In genomic region chr16:11356573-11357331, GRCh38 we compare ENCODE assay signal across 8 cellular contexts. TPM values are rescaled to one million over a fixed set of nuclear protein-coding genes. Genes with fewer than 3 reads are reported as not detected.
A peak's percentile ranks its signal among the peaks of the same experiment; 100 is the strongest.
DNase-seq lines count a peak whose midpoint lies in the region; ATAC-seq and TF ChIP-seq lines count a peak whose summit lies in the region.

No MANE protein-coding gene starts in this region.

- H2BK120ac ChIP-seq in H9 (ENCODE audit: low read depth, low read length, poor library complexity, severe bottlenecking) = no peak overlapping the region
- H2BK120ac ChIP-seq in trophoblast cell (ENCODE audit: insufficient read depth, low read length, poor library complexity) = peak overlapping the region; percentile 75

- H3K18ac ChIP-seq in H9 (ENCODE audit: insufficient read length, low read depth, low read length) = no peak overlapping the region
- H3K18ac ChIP-seq in trophoblast cell (ENCODE audit: low read length) = no peak overlapping the region

- DNase-seq in AG09319 (ENCODE audit: extremely low read depth, low read depth) (no peak), H9 (peak; percentile 76), Panc1 (ENCODE audit: low read depth, low spot score) (no peak), globus pallidus (ENCODE audit: low spot score) (peak; percentile 42), trophoblast cell (peak; percentile 52 to 79)
- DNase-seq in activated effector memory CD4-positive, alpha-beta T cell treated with Interleukin-2 at 50 U/mL for 16 hours = peak; percentile 30

- no peaks in the 10 kb centered on the region; the same call in 1 of the 2 replicates for H3K4me1 ChIP-seq in H9 (ENCODE audit: insufficient read depth, low read length)
- no peaks in the 10 kb centered on the region; the same call in 1 of the 2 replicates for H3K4me1 ChIP-seq in Panc1 (ENCODE audit: control insufficient read depth, insufficient read depth, low read length)
- H3K4me1 ChIP-seq in trophoblast cell (ENCODE audit: control insufficient read depth in 1 of 2, insufficient read depth in 2 of 2, low read length in 2 of 2) = peaks cover 22 to 24% of the 10 kb centered on the region in 2 experiments

- peak overlapping the region; percentile 23 to 59 (median 53); a peak in 2 of 7 replicates for H3K27ac Mint-ChIP-seq in H9

- peak; percentile 59 for TF ChIP-seq CTCF in AG09319 (IDR thresholded peaks at IDR 0.05; ENCODE audit: low read depth, low read length)
- peak; percentile 83 for TF ChIP-seq CTCF in H9 (conservative IDR thresholded peaks at IDR 0.05)
- peak; percentile 88 for TF ChIP-seq CTCF in Panc1 (IDR thresholded peaks at IDR 0.05)

- H3K56ac ChIP-seq in H9 (ENCODE audit: insufficient read length, low read depth, low read length) = no peak overlapping the region

- H3K27ac ChIP-seq in H9 (ENCODE audit: insufficient read length, low read depth, low read length) (no peak overlapping the region), Panc1 (ENCODE audit: low read length) (no peak overlapping the region), trophoblast cell (ENCODE audit: low read depth, low read length) (no peak overlapping the region)

- H4K8ac ChIP-seq in H9 (replicated peaks; ENCODE audit: insufficient read length, low read depth, low read length) (no peak overlapping the region), trophoblast cell (ENCODE audit: low read depth, low read length) (no peak overlapping the region)

- no peaks in the 10 kb centered on the region for H3K9me3 ChIP-seq in H9 (ENCODE audit: control insufficient read depth, low read depth, low read length)
- no peaks in the 10 kb centered on the region for H3K9me3 ChIP-seq in Panc1 (ENCODE audit: control insufficient read depth, insufficient read depth, low read depth, low read length)
- peaks cover 2% of the 10 kb centered on the region for H3K9me3 ChIP-seq in trophoblast cell (ENCODE audit: insufficient read depth, low read depth, low read length)

- ATAC-seq in Panc1 (peak; percentile 92), HG02981 (IDR thresholded peaks at IDR 0.05; ENCODE audit: unreplicated experiment) (no peak), HG03196 (IDR thresholded peaks at IDR 0.05; ENCODE audit: unreplicated experiment) (no peak)

- H3T11ph ChIP-seq in H9 (ENCODE audit: low read length) = no peak overlapping the region

- H3K79me1 ChIP-seq in H9 (ENCODE audit: insufficient read depth, low read depth, low read length, poor library complexity, severe bottlenecking) = no peaks in the 10 kb centered on the region
- H3K79me1 ChIP-seq in trophoblast cell (ENCODE audit: low read length) = peaks cover 31% of the 10 kb centered on the region

- no CpG with 5 or more reads among the region's 15 CpGs for WGBS in H9 (ENCODE audit: extremely low coverage, insufficient read length, low lambda C conversion rate)
- WGBS in trophoblast cell (ENCODE audit: extremely low coverage, insufficient coverage, insufficient read length) = no CpG with 5 or more reads among the region's 15 CpGs

- H3K9ac ChIP-seq in H9 (ENCODE audit: extremely low read depth, insufficient read length, low read length) = no peak overlapping the region
- no peak overlapping the region for H3K9ac ChIP-seq in trophoblast cell (ENCODE audit: low read length)

- no peaks in the 10 kb centered on the region for H3K23me2 ChIP-seq in H9 (ENCODE audit: insufficient read length, low read depth, low read length, poor library complexity, severe bottlenecking)

- peaks cover 32 to 40% of the 10 kb centered on the region in 2 experiments for H3K4me1 Mint-ChIP-seq in H9

- H4K12ac ChIP-seq in trophoblast cell (ENCODE audit: low read depth, low read length) = no peak overlapping the region

- no peaks in the 10 kb centered on the region for H3K27me3 Mint-ChIP-seq in H9 (ENCODE audit: low read depth)

- H3K4me3 ChIP-seq in Panc1 (ENCODE audit: low read depth in 2 of 2, low read length in 2 of 2) (no peak overlapping the region), trophoblast cell (ENCODE audit: low read depth, low read length) (no peak overlapping the region)

- no peak overlapping the region for H2BK20ac ChIP-seq in H9 (ENCODE audit: low read depth, low read length, poor library complexity, severe bottlenecking)

- H3K14ac ChIP-seq in H9 (ENCODE audit: insufficient read depth, low read length) = no peak overlapping the region
- H3K14ac ChIP-seq in trophoblast cell (ENCODE audit: low read length) = peak overlapping the region; percentile 8

- no peak overlapping the region for H2AK5ac ChIP-seq in H9 (ENCODE audit: insufficient read length, low read length)
- peak overlapping the region; percentile 66 for H2AK5ac ChIP-seq in trophoblast cell (ENCODE audit: low read length)

- H2AFZ ChIP-seq in H9 (ENCODE audit: low read length) (no peak overlapping the region), trophoblast cell (ENCODE audit: insufficient read depth, low read length, poor library complexity) (peak overlapping the region; percentile 41)

- no peak overlapping the region for H3K4me3 Mint-ChIP-seq in H9

- H3K4me2 ChIP-seq in H9 (ENCODE audit: insufficient read depth, insufficient read length, low read length) (no peak overlapping the region), trophoblast cell (ENCODE audit: low read length) (no peak overlapping the region)

- H2BK12ac ChIP-seq in H9 (ENCODE audit: insufficient read length, low read depth, low read length) (no peak overlapping the region), trophoblast cell (ENCODE audit: low read length) (peak overlapping the region; percentile 94)

- H4K20me1 ChIP-seq in H9 (ENCODE audit: control insufficient read depth, insufficient read depth, insufficient read length) = no peaks in the 10 kb centered on the region

- BruUV-seq in Panc1 (replicated peaks; lab: Mats Ljungman, UMichigan) = no TSS peak

- intact Hi-C loops in Panc1 (cut with micrococcal nuclease; ENCODE audit: unreplicated experiment) = loop anchor here (5.0 to 10.0 kb wide), 2 partner anchors 99 to 392 kb away; partner anchors contain the start of gene SOCS1

- H4K91ac ChIP-seq in H9 (ENCODE audit: insufficient read length, low read depth, low read length) (no peak overlapping the region), trophoblast cell (ENCODE audit: low read depth, low read length) (peak overlapping the region; percentile 58)

- H3K27me3 ChIP-seq in H9 (ENCODE audit: insufficient read depth, low read length) = no peaks in the 10 kb centered on the region
- H3K27me3 ChIP-seq in Panc1 (ENCODE audit: control insufficient read depth, insufficient read depth, low read length) = no peaks in the 10 kb centered on the region
- H3K27me3 ChIP-seq in trophoblast cell (ENCODE audit: insufficient read depth, low read length) = no peaks in the 10 kb centered on the region

- H2BK15ac ChIP-seq in H9 (ENCODE audit: low read depth, low read length) = no peak overlapping the region

- H2BK5ac ChIP-seq in H9 (ENCODE audit: insufficient read length, low read length) = no peak overlapping the region
- H2BK5ac ChIP-seq in trophoblast cell (ENCODE audit: low read depth, low read length, poor library complexity) = peak overlapping the region; percentile 50

- H3K23ac ChIP-seq in H9 (ENCODE audit: insufficient read length, low read depth, low read length) (no peak overlapping the region), trophoblast cell (ENCODE audit: low read length) (no peak overlapping the region)

- CTCF ChIA-PET in Panc1 (lab: Charles Lee) = interaction anchor here (0.6 to 1.2 kb wide), 5 partner anchors 23 to 393 kb away, joined by 3 to 7 read pairs (median 4); partner anchors contain the start of gene SOCS1

- in situ Hi-C loops in Panc1 (cut with HindIII; ENCODE audit: low pct_unique_long_range_greater_than_20kb, low sequenced_read_pairs) = no loop called here

- POLR2A ChIA-PET in Panc1 (lab: Charles Lee) = interaction anchor here (0.5 kb wide), 1 partner anchor 295 kb away, joined by 11 read pairs; no protein-coding TSS in a partner anchor

- H4K5ac ChIP-seq in H9 (ENCODE audit: insufficient read length, low read depth, low read length) = no peak overlapping the region

- H3K4ac ChIP-seq in H9 (ENCODE audit: low read depth, low read length) (no peak overlapping the region), trophoblast cell (ENCODE audit: low read depth, low read length) (no peak overlapping the region)

- H3K36me3 Mint-ChIP-seq in H9 (ENCODE audit: insufficient read depth in 1 of 3, low read depth in 3 of 3) = peaks cover 19 to 27% (median 20%) of the 10 kb centered on the region in 3 experiments; a peak in 6 of 7 replicates

- H3K9me3 Mint-ChIP-seq in H9 = no peaks in the 10 kb centered on the region

- no peaks in the 10 kb centered on the region for H3K36me3 ChIP-seq in Panc1 (ENCODE audit: control insufficient read depth, insufficient read depth, low read length)
- peaks cover 0 to 2% of the 10 kb centered on the region in 2 experiments for H3K36me3 ChIP-seq in trophoblast cell (ENCODE audit: control insufficient read depth in 1 of 2, insufficient read depth in 2 of 2, low read length in 2 of 2)

- H3K79me2 ChIP-seq in H9 (ENCODE audit: insufficient read depth, low read length) (no peaks in the 10 kb centered on the region), trophoblast cell (ENCODE audit: control insufficient read depth, insufficient read depth, low read length, poor library complexity) (no peaks in the 10 kb centered on the region)

RNA-seq across cellular contexts. Expression of gene RMI2, which starts 11.5 kb away (rescaled TPM):
- total RNA-seq in H9 (2021) (55.7 and 57.6 TPM in 2 replicates), Panc1 (2021; ENCODE audit: unreplicated experiment) (11.1 TPM)
- 4.5 TPM for polyA plus RNA-seq in Panc1 (2012; ENCODE audit: insufficient read length)
- polyA plus RNA-seq in trophoblast cell (2013) = 22.5 and 22.8 TPM in 2 replicates

Comparison
In these comparisons a context has a peak if more than half of its experiments do, and no peak if none do; other contexts are left out.
1. DNase-seq: peak in H9 (single experiment), activated effector memory CD4-positive, alpha-beta T cell treated with Interleukin-2 at 50 U/mL for 16 hours (single experiment), globus pallidus (single experiment) and trophoblast cell (2 of 2); none in AG09319 (single experiment) and Panc1 (single experiment).
2. Peak in every context shown above with its lines, with median percentiles within 50 percentile points of each other: CTCF ChIP-seq.